Comparison of ENCODE assay signal across 8 cellular contexts in the genomic region with DNA sequence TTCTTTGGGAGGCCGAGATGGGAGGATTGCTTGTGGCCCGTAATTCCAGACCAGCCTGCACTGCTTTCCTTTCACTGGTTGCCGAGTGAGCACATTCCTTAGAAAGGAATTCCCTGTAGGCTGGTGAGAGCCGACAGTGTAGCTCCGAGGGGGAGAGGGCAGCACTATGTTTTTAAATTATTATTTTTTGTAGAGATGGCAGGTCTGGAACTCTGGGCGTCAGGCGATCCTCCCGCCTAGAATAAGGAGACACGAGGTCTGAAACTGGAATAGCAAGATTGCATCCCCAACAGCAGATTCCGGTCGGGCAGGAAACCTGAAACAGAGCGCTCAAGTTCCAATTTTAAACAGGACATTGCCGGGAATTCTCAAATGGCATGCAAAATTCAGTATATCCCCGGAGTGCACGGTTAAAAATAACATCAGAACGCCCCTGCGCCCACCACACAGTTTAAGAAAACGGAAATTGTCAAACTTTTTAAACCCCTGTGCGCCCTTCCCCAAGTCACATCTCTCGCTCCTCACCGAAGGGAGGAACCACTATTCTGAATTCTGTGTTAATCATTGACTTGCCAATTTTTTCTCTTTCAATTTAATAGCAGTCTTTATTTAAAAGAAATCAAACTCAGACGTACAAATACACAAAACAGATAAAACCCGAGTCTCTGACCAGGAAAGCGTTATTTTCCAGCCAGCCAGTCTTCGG. TPM values are rescaled to one million over a fixed set of nuclear protein-coding genes. Genes with fewer than 3 reads are reported as not detected.
DNase-seq lines count a peak whose midpoint lies in the region; ATAC-seq and TF ChIP-seq lines count a peak whose summit lies in the region.

No MANE protein-coding gene starts in this region.

- H3K27me3 ChIP-seq in fibroblast of lung (ENCODE audit: control insufficient read depth, insufficient read depth, low read length) (no peaks in the 10 kb centered on the region), tibial artery (no peaks in the 10 kb centered on the region)

- no peaks in the 10 kb centered on the region for H4K20me1 ChIP-seq in fibroblast of lung (ENCODE audit: control insufficient read depth, extremely low read depth, insufficient read depth, low read length)

- no peaks in the 10 kb centered on the region for H3K27me3 Mint-ChIP-seq in natural killer cell (ENCODE audit: low read depth in 2 of 2)

- H3K4me1 ChIP-seq in fibroblast of lung (ENCODE audit: control insufficient read depth, extremely low read depth, insufficient read depth, low read length) (no peaks in the 10 kb centered on the region), tibial artery (peaks cover 0 to 14% (median 4%) of the 10 kb centered on the region in 4 donors)

- DNase-seq in Daoy (ENCODE audit: low read depth) (peak; percentile 49), NCI-H510A treated with DMSO at 0.1 percent for 48 hours (lab: John Stamatoyannopoulos, UW) (peak; percentile 67), activated T-cell treated with anti-CD3 and anti-CD28 coated beads for 4 hours (peak; percentile 58), fibroblast of lung (ENCODE audit: low read depth in 2 of 2) (peak; percentile 60 to 68), natural killer cell (no peak), tibial artery (peak; percentile 54 to 87), NCI-H1436 (lab: John Stamatoyannopoulos, UW) (no peak)

- H3K4me1 Mint-ChIP-seq in natural killer cell, result peaks cover 19 to 31% of the 10 kb centered on the region in 2 donors

- H3K4me3 ChIP-seq in fibroblast of lung (replicated peaks in 1 of 4; ENCODE audit: control extremely low read depth in 1 of 4, insufficient read depth in 1 of 4, low read depth in 3 of 4, low read length in 4 of 4) (peak overlapping the region; percentile 22 to 75 (median 44)), tibial artery (peak overlapping the region; percentile 56 to 70)

- peak; percentile 10 for ATAC-seq in HG02763 (IDR thresholded peaks at IDR 0.05; ENCODE audit: unreplicated experiment)
- ATAC-seq in natural killer cell, result peak in 1 of 3 donors; percentile 5

- peak overlapping the region; percentile 67 for H3K4me2 ChIP-seq in fibroblast of lung (ENCODE audit: extremely low read depth, insufficient read depth, low read length)

- H3K36me3 Mint-ChIP-seq in natural killer cell, result no peaks in the 10 kb centered on the region

- H3K27ac Mint-ChIP-seq in natural killer cell, result peak overlapping the region; percentile 95 to 100

- TF ChIP-seq CTCF in fibroblast of lung (conservative IDR thresholded peaks at IDR 0.05 in 1 of 2, IDR thresholded peaks at IDR 0.05 in 1 of 2; ENCODE audit: low read depth in 1 of 2, low read length in 2 of 2), result no peak
- TF ChIP-seq CTCF in natural killer cell (IDR thresholded peaks at IDR 0.05), result peak; percentile 91
- peak in 1 of 2 experiments; percentile 78 for TF ChIP-seq CTCF in tibial artery (IDR thresholded peaks at IDR 0.05)

- H2AFZ ChIP-seq in fibroblast of lung (ENCODE audit: low read length), result peak overlapping the region; percentile 83

- no peaks in the 10 kb centered on the region for H3K9me3 Mint-ChIP-seq in natural killer cell

- no peaks in the 10 kb centered on the region for H3K79me2 ChIP-seq in fibroblast of lung (ENCODE audit: control insufficient read depth, insufficient read depth, low read length)

- peak overlapping the region; percentile 96 for H3K27ac ChIP-seq in fibroblast of lung (ENCODE audit: insufficient read depth, low read length)
- H3K27ac ChIP-seq in tibial artery, result peak overlapping the region; percentile 80 to 85

- H3K36me3 ChIP-seq in fibroblast of lung (ENCODE audit: control insufficient read depth, insufficient read depth, low read length) (no peaks in the 10 kb centered on the region), tibial artery (no peaks in the 10 kb centered on the region)

- intact Hi-C loops in natural killer cell (cut with micrococcal nuclease) (loop anchor here (1.0 kb wide), 3 partner anchors 8 to 119 kb away; partner anchors contain the start of genes CLPX, PARP16 and RNU5A-1), tibial artery (cut with DNase I; ENCODE audit: low total_unique reads) (loop anchor here (10.0 kb wide), 1 partner anchor 269 kb away; no protein-coding TSS in a partner anchor)

- H3K4me3 Mint-ChIP-seq in natural killer cell, result peak overlapping the region; percentile 100

- peak overlapping the region; percentile 77 for H3K9ac ChIP-seq in fibroblast of lung (ENCODE audit: insufficient read depth, low read length)

- no peaks in the 10 kb centered on the region for H3K9me3 ChIP-seq in fibroblast of lung (ENCODE audit: control insufficient read depth, insufficient read depth, low read depth, low read length)
- no peaks in the 10 kb centered on the region for H3K9me3 ChIP-seq in tibial artery

RNA-seq across cellular contexts. Expression of gene RNU5B-1, which starts 0.6 kb away (rescaled TPM):
- total RNA-seq in Daoy (2014; rRNA removed; shearing (Covaris generic)), result not detected in 2 replicates
- total RNA-seq in fibroblast of lung, result not detected in 2 replicates
- not detected in 2 replicates for polyA plus RNA-seq in fibroblast of lung
- not detected in 2 replicates for polyA plus RNA-seq in fibroblast of lung (2012)
- polyA minus RNA-seq in fibroblast of lung (ENCODE audit: low replicate concordance), result under 0.01 TPM in 2 replicates
- total RNA-seq in natural killer cell, result 10 to 100 TPM in 1 of 3 donors, not detected in 2; 15.0 TPM

RNA-seq across cellular contexts. Expression of gene RNU5A-1, which starts 8.0 kb away (rescaled TPM):
- not detected in 2 replicates for total RNA-seq in Daoy (2014; rRNA removed; shearing (Covaris generic))
- total RNA-seq in fibroblast of lung (not detected in 2 replicates), natural killer cell (not detected)
- not detected in 2 replicates for polyA plus RNA-seq in fibroblast of lung
- not detected in 2 replicates for polyA plus RNA-seq in fibroblast of lung (2012)
- polyA minus RNA-seq in fibroblast of lung (ENCODE audit: low replicate concordance), result under 0.01 TPM in 2 replicates

RNA-seq across cellular contexts. Expression of gene PARP16, which starts 17.2 kb away (rescaled TPM):
- 3.8 TPM in 2 replicates for total RNA-seq in Daoy (2014; rRNA removed; shearing (Covaris generic))
- total RNA-seq in fibroblast of lung, result 2.6 and 3.6 TPM in 2 replicates
- polyA plus RNA-seq in fibroblast of lung, result 2.9 and 4.9 TPM in 2 replicates
- 2.7 and 3.8 TPM in 2 replicates for polyA plus RNA-seq in fibroblast of lung (2012)
- polyA minus RNA-seq in fibroblast of lung (ENCODE audit: low replicate concordance), result 1.5 and 3.3 TPM in 2 replicates
- total RNA-seq in natural killer cell, result 10 to 100 TPM; 11.7 to 19.3 (median 16.4) TPM

Comparison
In these comparisons a context has a peak if more than half of its experiments do, and no peak if none do; other contexts are left out.
1. DNase-seq: peak in Daoy (single experiment), NCI-H510A treated with DMSO at 0.1 percent for 48 hours (single experiment), activated T-cell treated with anti-CD3 and anti-CD28 coated beads for 4 hours (single experiment), fibroblast of lung (2 of 2) and tibial artery (2 of 2); none in natural killer cell (single experiment) and NCI-H1436 (single experiment).